8 cellular contexts compared by ENCODE assay signal in genomic region chr1:25198731-25199231, GRCh38. TPM values are rescaled to one million over a fixed set of nuclear protein-coding genes. Genes with fewer than 3 reads are reported as not detected.
A peak's percentile ranks its signal among the peaks of the same experiment; 100 is the strongest.
DNase-seq lines count a peak whose midpoint lies in the region; ATAC-seq lines count a peak whose summit lies in the region.

No MANE protein-coding gene starts in this region.

- H3K4me3 ChIP-seq in H7 (ENCODE audit: insufficient read depth, low read depth, low read length), result no peak overlapping the region

- POLR2A ChIA-PET in T-cell (lab: Charles Lee), result interaction anchor here in 1 of 2 donors (0.7 kb wide), 1 partner anchor 791 kb away, joined by 3 read pairs; no protein-coding TSS in a partner anchor

- intact Hi-C loops in left ventricle myocardium superior (cut with micrococcal nuclease), result no loop called here

- H3K27ac Mint-ChIP-seq in T-cell, result peak overlapping the region; percentile 17 to 53
- peak overlapping the region; percentile 31 for H3K27ac Mint-ChIP-seq in stimulated activated memory B cell treated with anti-CD40 and anti-IgM and Interleukin-4, amounts not matched to agents 10 μg/mL and 1 μg/mL and 100 μg/mL, for 72 hours

- H3K27me3 Mint-ChIP-seq in T-cell, result peaks cover 0 to 6% of the 10 kb centered on the region in 2 donors
- peaks cover 31% of the 10 kb centered on the region for H3K27me3 Mint-ChIP-seq in stimulated activated memory B cell treated with anti-CD40 and anti-IgM and Interleukin-4, amounts not matched to agents 10 μg/mL and 1 μg/mL and 100 μg/mL, for 72 hours

- no peaks in the 10 kb centered on the region for H3K36me3 ChIP-seq in H7 (replicated peaks; ENCODE audit: control insufficient read depth, insufficient read depth, low read length)

- CTCF ChIA-PET in T-cell (lab: Charles Lee), result interaction anchor here in 1 of 2 donors (0.9 kb wide), 1 partner anchor 48 kb away, joined by 4 read pairs; no protein-coding TSS in a partner anchor

- peak; percentile 56 for DNase-seq in H7
- DNase-seq in T-cell, result peak in 1 of 34 experiments; percentile 6
- DNase-seq in left ventricle myocardium superior, result peak; percentile 63
- DNase-seq in DMS114 treated with DMSO at 0.1 percent for 48 hours (lab: John Stamatoyannopoulos, UW; ENCODE audit: unreplicated experiment), result no peak
- no peak for DNase-seq in NCI-H1048 (lab: John Stamatoyannopoulos, UW)
- DNase-seq in NCI-H187 (lab: John Stamatoyannopoulos, UW), result no peak
- no peak for DNase-seq in SHP77 (lab: John Stamatoyannopoulos, UW)

- no peaks in the 10 kb centered on the region for H3K36me3 Mint-ChIP-seq in T-cell
- no peaks in the 10 kb centered on the region for H3K36me3 Mint-ChIP-seq in stimulated activated memory B cell treated with anti-CD40 and anti-IgM and Interleukin-4, amounts not matched to agents 10 μg/mL and 1 μg/mL and 100 μg/mL, for 72 hours

- H3K4me1 Mint-ChIP-seq in T-cell, result peaks cover 16 to 21% (median 18%) of the 10 kb centered on the region in 3 donors
- H3K4me1 Mint-ChIP-seq in stimulated activated memory B cell treated with anti-CD40 and anti-IgM and Interleukin-4, amounts not matched to agents 10 μg/mL and 1 μg/mL and 100 μg/mL, for 72 hours, result peaks cover 16% of the 10 kb centered on the region

- H3K27me3 ChIP-seq in H7 (ENCODE audit: control insufficient read depth, insufficient read depth, low read length), result no peaks in the 10 kb centered on the region

- H3K9me3 Mint-ChIP-seq in T-cell, result no peaks in the 10 kb centered on the region
- H3K9me3 Mint-ChIP-seq in stimulated activated memory B cell treated with anti-CD40 and anti-IgM and Interleukin-4, amounts not matched to agents 10 μg/mL and 1 μg/mL and 100 μg/mL, for 72 hours, result no peaks in the 10 kb centered on the region

- peak overlapping the region in 2 of 3 donors; percentile 3 to 52 for H3K4me3 Mint-ChIP-seq in T-cell
- peak overlapping the region; percentile 60 for H3K4me3 Mint-ChIP-seq in stimulated activated memory B cell treated with anti-CD40 and anti-IgM and Interleukin-4, amounts not matched to agents 10 μg/mL and 1 μg/mL and 100 μg/mL, for 72 hours

- ATAC-seq in T-cell (replicated peaks in 1 of 4) (peak; percentile 50 to 75 (median 66)), left ventricle myocardium superior (peak; percentile 82)
- ATAC-seq in stimulated activated memory B cell treated with anti-CD40 and anti-IgM and Interleukin-4, amounts not matched to agents 10 μg/mL and 1 μg/mL and 100 μg/mL, for 72 hours, result peak; percentile 82

RNA-seq across cellular contexts. Expression of gene SYF2, which starts 33.5 kb away (rescaled TPM):
- total RNA-seq in H7 (2014; rRNA removed; shearing (Covaris generic)), result 36.6 and 58.4 TPM in 2 replicates
- 10 to 100 TPM; 65.9 to 71.4 (median 68.6) TPM for total RNA-seq in T-cell
- 40.8 TPM for total RNA-seq in left ventricle myocardium superior

RNA-seq across cellular contexts. Expression of gene RSRP1, which starts 48.5 kb away (rescaled TPM):
- 62.4 and 92.4 TPM in 2 replicates for total RNA-seq in H7 (2014; rRNA removed; shearing (Covaris generic))
- total RNA-seq in T-cell (100 to 1,000 TPM; 433 to 572 (median 461) TPM), left ventricle myocardium superior (45.0 TPM)

Comparison
In these comparisons a context has a peak if more than half of its experiments do, and no peak if none do; other contexts are left out.
1. DNase-seq: peak in H7 (single experiment) and left ventricle myocardium superior (single experiment); none in DMS114 treated with DMSO at 0.1 percent for 48 hours (single experiment), NCI-H1048 (single experiment), NCI-H187 (0 of 2) and SHP77 (0 of 2).
2. Peak in every context shown above with its lines, with median percentiles within 50 percentile points of each other: ATAC-seq.